Comparison of ENCODE assay signal across 19 cellular contexts in genomic region chr13:93361703-93362102, GRCh38.
"Had no signal": no experiment of that assay in that cellular context is flagged by ENCODE, and none has a peak within 500 bp of the region (broad histone marks: within the 10 kb centered on the region; RNA-seq: fewer than 3 reads in every experiment).

No MANE protein-coding gene starts in this region.

- H3K9me3 ChIP-seq: ascending aorta, breast epithelium had no signal

- ATAC-seq: activated naive CD8-positive, alpha-beta T cell treated with anti-CD3 and anti-CD28 coated beads, Interleukin-2, amount 50 U/mL, for 24 hours; foreskin keratinocyte; left ventricle myocardium superior; natural killer cell treated with Interleukin-12 subunit alpha and Interleukin-12 subunit beta and Interleukin-15 and Interleukin-18, amount 100 ng/mL, for 72 hours; stimulated activated memory B cell treated with anti-CD40 and anti-IgM and Interleukin-4, amounts not matched to agents 10 μg/mL and 1 μg/mL and 100 μg/mL, for 72 hours had no signal

- H3K4me3 ChIP-seq: ascending aorta, breast epithelium had no signal

- DNase-seq: activated CD4-positive, alpha-beta T cell treated with anti-CD3 and anti-CD28 coated beads, Interleukin-2, amount 50 U/mL, for 1 hour; activated naive CD4-positive, alpha-beta T cell treated with anti-CD3 and anti-CD28 coated beads for 36 hours; activated naive CD8-positive, alpha-beta T cell treated with anti-CD3 and anti-CD28 coated beads, Interleukin-2, amount 50 U/mL, for 24 hours; activated T-cell treated with anti-CD3 and anti-CD28 coated beads for 4 hours; cerebellar nuclear complex; effector CD8-positive, alpha-beta T cell; foreskin keratinocyte; glutamatergic neuron; left ventricle myocardium superior; mesendoderm; posterior cingulate gyrus; retina; stimulated activated CD4-positive, alpha-beta T cell treated with anti-CD3 and anti-CD28 coated beads, Interleukin-2, amount 100 ng/mL, for 48 hours; trophoblast cell had no signal

- H3K4me1 ChIP-seq: ascending aorta, breast epithelium, foreskin keratinocyte had no signal

- H3K27ac ChIP-seq: ascending aorta, breast epithelium, foreskin keratinocyte had no signal

- H3K36me3 ChIP-seq: ascending aorta, breast epithelium had no signal

- FAIRE-seq: endothelial cell of umbilical vein had no signal
